In the genomic region with DNA sequence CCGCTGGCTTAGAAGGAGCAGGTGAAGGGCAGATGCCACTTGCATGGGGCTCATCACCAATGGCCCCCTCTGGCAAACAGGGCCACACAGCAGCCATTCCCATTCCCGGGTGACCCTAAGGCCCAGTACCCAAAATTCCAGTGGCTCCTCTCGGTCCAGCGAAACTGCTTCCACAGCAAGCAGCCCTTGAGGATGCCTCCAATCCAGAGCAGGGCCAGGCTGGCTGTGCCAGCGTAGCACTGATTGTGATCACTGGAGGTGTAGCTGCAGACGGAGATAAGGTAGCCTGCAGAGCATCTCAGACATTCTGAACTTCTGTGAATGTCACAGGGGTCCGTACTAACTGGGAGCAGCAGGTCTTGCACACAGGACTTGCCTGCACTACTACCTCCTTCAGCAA, we compare ENCODE assay signal across 19 cellular contexts. TPM values are rescaled to one million over a fixed set of nuclear protein-coding genes. Genes with fewer than 3 reads are reported as not detected.
DNase-seq lines count a peak whose midpoint lies in the region; ATAC-seq and TF ChIP-seq lines count a peak whose summit lies in the region.
"Had no signal": no experiment of that assay in that cellular context is flagged by ENCODE, and none has a peak within 500 bp of the region (broad histone marks: within the 10 kb centered on the region; RNA-seq: fewer than 3 reads in every experiment).

No MANE protein-coding gene starts in this region.

- CTCF ChIA-PET in SK-N-SH (lab: Yijun Ruan, JAX): no interaction called here
- CTCF ChIA-PET in naive thymus-derived CD4-positive, alpha-beta T cell (lab: Charles Lee): no interaction called here

- H4K20me1 ChIP-seq in SK-N-SH (ENCODE audit: insufficient read depth) (peaks cover under 1% of the 10 kb centered on the region; the same call in 1 of the 2 replicates), smooth muscle cell (ENCODE audit: low read depth) (peaks cover 19% of the 10 kb centered on the region)

- H3K27me3 ChIP-seq in SK-N-SH (ENCODE audit: insufficient read depth): no peaks in the 10 kb centered on the region
- no peaks in the 10 kb centered on the region for H3K27me3 ChIP-seq in naive thymus-derived CD4-positive, alpha-beta T cell (ENCODE audit: control insufficient read depth in 2 of 2, insufficient read depth in 2 of 2, low read length in 2 of 2)
- H3K27me3 ChIP-seq in gastrocnemius medialis: no peaks in the 10 kb centered on the region
- H3K27me3 ChIP-seq in smooth muscle cell (ENCODE audit: low read depth): no peaks in the 10 kb centered on the region

- DNase-seq in SK-N-SH: no peak
- DNase-seq in naive thymus-derived CD4-positive, alpha-beta T cell: no peak
- DNase-seq in gastrocnemius medialis: no peak
- DNase-seq in putamen (ENCODE audit: low spot score): no peak
- no peak for DNase-seq in ecto neural progenitor cell (ENCODE audit: low spot score)
- DNase-seq in smooth muscle cell (lab: John Stamatoyannopoulos, UW; ENCODE audit: unreplicated experiment): no peak
- DNase-seq: AML-193; CD4-positive, alpha-beta memory T cell; DMS153; DMS79 treated with DMSO at 0.1 percent for 48 hours; GF-D8; GOT3; H7; HFFc6 had no signal

- H3K79me2 ChIP-seq in SK-N-SH (ENCODE audit: insufficient read depth) (0 out of 2 replicates have a peak, but pooled peaks cover under 1% of the 10 kb centered on the region), smooth muscle cell (ENCODE audit: low read depth) (no peaks in the 10 kb centered on the region)

- peaks cover 0 to 1% (median 0%) of the 10 kb centered on the region in 11 donors for H3K9me3 Mint-ChIP-seq in naive thymus-derived CD4-positive, alpha-beta T cell
- H3K9me3 Mint-ChIP-seq: CD4-positive, alpha-beta memory T cell; HFFc6 had no signal

- TF ChIP-seq POLR2A in gastrocnemius medialis (IDR thresholded peaks at IDR 0.05): no peak

- peaks cover 2 to 15% (median 8%) of the 10 kb centered on the region in 7 donors for H3K4me1 Mint-ChIP-seq in naive thymus-derived CD4-positive, alpha-beta T cell

- intact Hi-C loops in naive thymus-derived CD4-positive, alpha-beta T cell (cut with micrococcal nuclease): no loop called here
- intact Hi-C loops in gastrocnemius medialis (cut with DNase I; ENCODE audit: low total_unique reads): no loop called here

- H3K9ac ChIP-seq in SK-N-SH (no peak overlapping the region), smooth muscle cell (ENCODE audit: low read depth) (no peak overlapping the region)

- TF ChIP-seq RAD21 in SK-N-SH (IDR thresholded peaks at IDR 0.05; ENCODE audit: low read length): no peak

- H3F3A ChIP-seq in SK-N-SH (replicated peaks; ENCODE audit: insufficient read depth) (peaks cover under 1% of the 10 kb centered on the region), smooth muscle cell (ENCODE audit: low read depth) (no peaks in the 10 kb centered on the region)

- H3K4me3 ChIP-seq in SK-N-SH (ENCODE audit: low read depth in 2 of 2, low read length in 1 of 2) (no peak overlapping the region), gastrocnemius medialis (peak overlapping the region; percentile 32 to 72 (median 50)), smooth muscle cell (no peak overlapping the region)
- H3K4me3 ChIP-seq in naive thymus-derived CD4-positive, alpha-beta T cell (ENCODE audit: low read length): no peak overlapping the region
- H3K4me3 ChIP-seq: A549 had no signal

- H3K4me1 ChIP-seq in SK-N-SH (ENCODE audit: control insufficient read depth in 1 of 2, insufficient read depth in 2 of 2, low read depth in 1 of 2, low read length in 1 of 2): peaks cover 0 to 29% of the 10 kb centered on the region in 2 experiments; a peak in 1 of 4 replicates
- peaks cover 0 to under 1% of the 10 kb centered on the region in 2 donors for H3K4me1 ChIP-seq in naive thymus-derived CD4-positive, alpha-beta T cell (ENCODE audit: control insufficient read depth in 2 of 2, insufficient read depth in 2 of 2, low read length in 2 of 2)
- H3K4me1 ChIP-seq in gastrocnemius medialis: peaks cover 66 to 96% of the 10 kb centered on the region in 2 donors
- no peaks in the 10 kb centered on the region for H3K4me1 ChIP-seq in smooth muscle cell (ENCODE audit: low read depth)

- H3K27me3 Mint-ChIP-seq in naive thymus-derived CD4-positive, alpha-beta T cell: no peaks in the 10 kb centered on the region
- H3K27me3 Mint-ChIP-seq: CD4-positive, alpha-beta memory T cell had no signal

- in situ Hi-C loops in gastrocnemius medialis (cut with MboI; ENCODE audit: low sequenced_read_pairs in 4 of 4): no loop called here

- H3K9me2 ChIP-seq in SK-N-SH: no peaks in the 10 kb centered on the region

- 96% methylated on average over 3 of the region's 7 CpGs for WGBS in SK-N-SH (ENCODE audit: low lambda C conversion rate)
- WGBS in smooth muscle cell (ENCODE audit: low lambda C conversion rate): 97% methylated on average over 7 of the region's 7 CpGs

- peaks cover 12 to 52% (median 15%) of the 10 kb centered on the region in 5 donors for H3K36me3 Mint-ChIP-seq in naive thymus-derived CD4-positive, alpha-beta T cell

- TF ChIP-seq EP300 in SK-N-SH (IDR thresholded peaks at IDR 0.05; ENCODE audit: borderline replicate concordance in 1 of 2, low read depth in 1 of 2, low read length in 1 of 2): no peak

- H3K36me3 ChIP-seq in SK-N-SH (replicated peaks in 1 of 2; ENCODE audit: control insufficient read depth in 1 of 2, insufficient read depth in 2 of 2, low read length in 1 of 2) (peaks cover 0 to 8% of the 10 kb centered on the region in 2 experiments), gastrocnemius medialis (peaks cover 0 to 66% of the 10 kb centered on the region in 2 donors), smooth muscle cell (ENCODE audit: low read depth) (no peaks in the 10 kb centered on the region)
- H3K36me3 ChIP-seq in naive thymus-derived CD4-positive, alpha-beta T cell (ENCODE audit: control insufficient read depth in 2 of 3, insufficient read depth in 3 of 3, low read length in 3 of 3): peaks cover 0 to 5% (median 0%) of the 10 kb centered on the region in 3 experiments

- H2AFZ ChIP-seq in SK-N-SH (ENCODE audit: low read depth): no peak overlapping the region
- no peak overlapping the region for H2AFZ ChIP-seq in smooth muscle cell (ENCODE audit: low read depth)

- no peaks in the 10 kb centered on the region for H3K9me3 ChIP-seq in SK-N-SH
- no peaks in the 10 kb centered on the region for H3K9me3 ChIP-seq in naive thymus-derived CD4-positive, alpha-beta T cell (ENCODE audit: control insufficient read depth in 2 of 3, low read length in 3 of 3)
- no peaks in the 10 kb centered on the region for H3K9me3 ChIP-seq in gastrocnemius medialis
- no peaks in the 10 kb centered on the region for H3K9me3 ChIP-seq in smooth muscle cell (replicated peaks; ENCODE audit: low read depth)
- H3K9me3 ChIP-seq: A549 had no signal

- no peak overlapping the region for H3K4me3 Mint-ChIP-seq in naive thymus-derived CD4-positive, alpha-beta T cell
- H3K4me3 Mint-ChIP-seq: CD14-positive monocyte; CD4-positive, alpha-beta memory T cell; HFFc6 had no signal

- no peak overlapping the region for H3K4me2 ChIP-seq in SK-N-SH
- no peak overlapping the region for H3K4me2 ChIP-seq in smooth muscle cell
- H3K4me2 ChIP-seq: A549 had no signal

- POLR2A ChIA-PET in SK-N-SH (lab: Yijun Ruan, JAX): no interaction called here
- POLR2A ChIA-PET in naive thymus-derived CD4-positive, alpha-beta T cell (lab: Charles Lee): no interaction called here

- TF ChIP-seq CTCF in SK-N-SH (IDR thresholded peaks at IDR 0.05) (no peak), gastrocnemius medialis (IDR thresholded peaks at IDR 0.05 in 4 of 5, conservative IDR thresholded peaks at IDR 0.05 in 1 of 5) (no peak), smooth muscle cell (IDR thresholded peaks at IDR 0.05; ENCODE audit: borderline replicate concordance, insufficient read depth, poor library complexity, severe bottlenecking) (no peak)

- H3K27ac ChIP-seq in SK-N-SH (ENCODE audit: low read depth in 2 of 2, low read length in 1 of 2) (no peak overlapping the region), gastrocnemius medialis (peak overlapping the region; percentile 97 to 100 (median 98)), smooth muscle cell (ENCODE audit: low read depth) (no peak overlapping the region)
- H3K27ac ChIP-seq in naive thymus-derived CD4-positive, alpha-beta T cell (ENCODE audit: low read depth, low read length): no peak overlapping the region
- H3K27ac ChIP-seq: 22Rv1, A549 had no signal

- ATAC-seq in SK-N-SH treated with all-trans-retinoic acid at 6 μM for 48 hours (no peak), gastrocnemius medialis (no peak)
- ATAC-seq in naive thymus-derived CD4-positive, alpha-beta T cell: peak; percentile 8
- ATAC-seq: A549, HCT116 had no signal

- H3K27ac Mint-ChIP-seq in naive thymus-derived CD4-positive, alpha-beta T cell: no peak overlapping the region
- H3K27ac Mint-ChIP-seq: CD4-positive, alpha-beta memory T cell; HFFc6 had no signal

TF ChIP-seq in SK-N-SH, 30 proteins besides CTCF, POLR2A, EP300 and RAD21:
- TF ChIP-seq MXI1 (IDR thresholded peaks at IDR 0.05; ENCODE audit: low read depth, low read length): no peak
- peak; percentile 89 for TF ChIP-seq GATA2 (CRISPR knock-in tag; IDR thresholded peaks at IDR 0.05)
- no peak for TF ChIP-seq JUND (IDR thresholded peaks at IDR 0.05)

TF ChIP-seq in SK-N-SH treated with all-trans-retinoic acid at 6 μM for 48 hours, 23 proteins besides CTCF, POLR2A, EP300 and RAD21 (continues in another document):
- TF ChIP-seq ZNF70 (CRISPR knock-in tag; IDR thresholded peaks at IDR 0.05) (no peak), ZNF8 (CRISPR knock-in tag; IDR thresholded peaks at IDR 0.05) (no peak), CSDC2 (CRISPR knock-in tag; IDR thresholded peaks at IDR 0.05) (no peak), ESRRG (CRISPR knock-in tag; IDR thresholded peaks at IDR 0.05) (no peak)
- TF ChIP-seq, protein P1, sequence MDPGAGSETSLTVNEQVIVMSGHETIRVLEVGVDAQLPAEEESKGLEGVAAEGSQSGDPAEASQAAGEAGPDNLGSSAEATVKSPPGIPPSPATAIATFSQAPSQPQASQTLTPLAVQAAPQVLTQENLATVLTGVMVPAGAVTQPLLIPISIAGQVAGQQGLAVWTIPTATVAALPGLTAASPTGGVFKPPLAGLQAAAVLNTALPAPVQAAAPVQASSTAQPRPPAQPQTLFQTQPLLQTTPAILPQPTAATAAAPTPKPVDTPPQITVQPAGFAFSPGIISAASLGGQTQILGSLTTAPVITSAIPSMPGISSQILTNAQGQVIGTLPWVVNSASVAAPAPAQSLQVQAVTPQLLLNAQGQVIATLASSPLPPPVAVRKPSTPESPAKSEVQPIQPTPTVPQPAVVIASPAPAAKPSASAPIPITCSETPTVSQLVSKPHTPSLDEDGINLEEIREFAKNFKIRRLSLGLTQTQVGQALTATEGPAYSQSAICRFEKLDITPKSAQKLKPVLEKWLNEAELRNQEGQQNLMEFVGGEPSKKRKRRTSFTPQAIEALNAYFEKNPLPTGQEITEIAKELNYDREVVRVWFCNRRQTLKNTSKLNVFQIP (CRISPR knock-in tag; IDR thresholded peaks at IDR 0.05; ENCODE audit: borderline replicate concordance, low read depth): no peak

RNA-seq across cellular contexts. Expression of a gene that starts 27.3 kb away (rescaled TPM):
- polyA plus RNA-seq in SK-N-SH (2012; rRNA removed) (7.9 and 9.0 TPM in 2 replicates), smooth muscle cell (12.0 and 13.8 TPM in 2 replicates)
- 8.7 and 10.3 TPM in 2 replicates for polyA plus RNA-seq in SK-N-SH (2012; cell fraction: cytosol; rRNA removed)
- 6.5 and 10.6 TPM in 2 replicates for polyA plus RNA-seq in SK-N-SH (2012; cell fraction: nucleus; rRNA removed)
- 10 to 100 TPM in 4 of 5 experiments, 1 to 10 TPM in 1; 9.5 to 80.1 (median 20.4) TPM for total RNA-seq in naive thymus-derived CD4-positive, alpha-beta T cell
- 1 to 10 TPM; 5.7 to 6.2 TPM for polyA plus RNA-seq in naive thymus-derived CD4-positive, alpha-beta T cell
- total RNA-seq in gastrocnemius medialis (1,000 to 10,000 TPM in 3 of 4 donors, 100 to 1,000 TPM in 1; 591 to 2,181 (median 1,316) TPM), smooth muscle cell (22.4 and 24.5 TPM in 2 replicates)

Comparison
In these comparisons a context has a peak if more than half of its experiments do, and no peak if none do; other contexts are left out.
1. H3K27ac ChIP-seq: peak in gastrocnemius medialis (4 of 4); none in SK-N-SH (0 of 2), naive thymus-derived CD4-positive, alpha-beta T cell (single experiment) and smooth muscle cell (single experiment).
2. H3K4me3 ChIP-seq: peak in gastrocnemius medialis (4 of 4); none in SK-N-SH (0 of 2), naive thymus-derived CD4-positive, alpha-beta T cell (single experiment) and smooth muscle cell (single experiment).
3. RNA of a gene that starts 27.3 kb away (total RNA-seq): 591 to 2,181 TPM in gastrocnemius medialis; 22.4 to 24.5 TPM in smooth muscle cell and 9.5 to 80.1 TPM in naive thymus-derived CD4-positive, alpha-beta T cell; every median in the first group is over 4 times any median in the second.